8 cellular contexts compared by ENCODE assay signal in the genomic region with DNA sequence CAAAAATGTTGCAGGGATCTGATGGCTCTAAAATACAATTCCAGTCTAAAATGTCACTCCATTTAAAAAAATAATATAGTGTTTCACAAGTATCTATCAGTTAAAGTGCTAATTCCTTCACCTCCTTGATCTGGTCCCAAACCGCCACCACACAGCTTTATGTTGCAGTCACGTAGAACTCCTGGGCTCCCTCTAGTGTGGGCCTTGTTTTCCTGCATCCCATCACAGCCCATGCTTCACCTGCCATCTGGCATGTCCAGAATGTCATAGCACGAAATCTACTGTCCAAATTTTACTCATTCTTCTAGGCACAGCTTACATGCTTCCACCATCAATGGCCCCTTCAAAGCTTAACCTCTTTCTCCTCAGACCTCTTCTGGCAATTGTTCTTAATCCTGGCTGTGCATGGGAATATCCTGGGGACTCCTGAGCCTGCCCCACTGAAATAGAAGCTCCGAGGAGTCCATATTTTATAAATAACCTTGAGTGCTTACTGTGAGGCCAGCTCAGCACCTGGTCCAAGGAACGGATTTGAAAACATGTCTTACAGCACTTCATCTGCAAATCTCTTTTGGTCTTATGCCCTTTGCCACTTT. TPM values are rescaled to one million over a fixed set of nuclear protein-coding genes. Genes with fewer than 3 reads are reported as not detected.
DNase-seq lines count a peak whose midpoint lies in the region; ATAC-seq and TF ChIP-seq lines count a peak whose summit lies in the region.

No MANE protein-coding gene starts in this region.

- H3K4me3 ChIP-seq in fibroblast of mammary gland (ENCODE audit: control insufficient read depth, low read depth, low read length) (no peak overlapping the region), coronary artery (no peak overlapping the region)

- DNase-seq in activated T-cell treated with anti-CD3 and anti-CD28 coated beads for 48 hours (ENCODE audit: low read depth), result peak; percentile 8
- DNase-seq in activated T-cell treated with anti-CD3 and anti-CD28 coated beads, Interleukin-2, amount 50 U/mL, for 24 hours, result no peak
- DNase-seq in NCI-H82 (lab: John Stamatoyannopoulos, UW), result peak; percentile 86
- peak; percentile 35 for DNase-seq in fibroblast of mammary gland (ENCODE audit: low read depth)
- no peak for DNase-seq in type B pancreatic cell (ENCODE audit: extremely low spot score, unreplicated experiment)
- DNase-seq in coronary artery (ENCODE audit: low spot score), result no peak
- no peak for DNase-seq in epidermal melanocyte (ENCODE audit: insufficient read length, low spot score)

- H3K9me3 Mint-ChIP-seq in activated T-cell treated with anti-CD3 and anti-CD28 coated beads, Interleukin-2, amount 50 U/mL, for 24 hours, result no peaks in the 10 kb centered on the region
- peaks cover 12% of the 10 kb centered on the region for H3K9me3 Mint-ChIP-seq in type B pancreatic cell

- ATAC-seq in HG02870 (IDR thresholded peaks at IDR 0.05; ENCODE audit: unreplicated experiment), result peak; percentile 74

- H3K27ac Mint-ChIP-seq in activated T-cell treated with anti-CD3 and anti-CD28 coated beads, Interleukin-2, amount 50 U/mL, for 24 hours, result no peak overlapping the region
- H3K27ac Mint-ChIP-seq in type B pancreatic cell, result no peak overlapping the region

- no peak overlapping the region for H3K4me3 Mint-ChIP-seq in activated T-cell treated with anti-CD3 and anti-CD28 coated beads, Interleukin-2, amount 50 U/mL, for 24 hours
- no peak overlapping the region for H3K4me3 Mint-ChIP-seq in type B pancreatic cell

- no peaks in the 10 kb centered on the region for H3K4me1 Mint-ChIP-seq in activated T-cell treated with anti-CD3 and anti-CD28 coated beads, Interleukin-2, amount 50 U/mL, for 24 hours (ENCODE audit: low read depth)
- no peaks in the 10 kb centered on the region for H3K4me1 Mint-ChIP-seq in type B pancreatic cell (ENCODE audit: unreplicated experiment)

- H3K36me3 Mint-ChIP-seq in activated T-cell treated with anti-CD3 and anti-CD28 coated beads, Interleukin-2, amount 50 U/mL, for 24 hours (ENCODE audit: low read depth), result no peaks in the 10 kb centered on the region
- H3K36me3 Mint-ChIP-seq in type B pancreatic cell, result no peaks in the 10 kb centered on the region

- peaks cover 8% of the 10 kb centered on the region for H3K27me3 Mint-ChIP-seq in activated T-cell treated with anti-CD3 and anti-CD28 coated beads, Interleukin-2, amount 50 U/mL, for 24 hours
- peaks cover 3% of the 10 kb centered on the region for H3K27me3 Mint-ChIP-seq in type B pancreatic cell

- no peak overlapping the region for H3K27ac ChIP-seq in coronary artery

- TF ChIP-seq CTCF in fibroblast of mammary gland (conservative IDR thresholded peaks at IDR 0.05; ENCODE audit: control insufficient read depth, insufficient read depth, low read depth, low read length) (peak; percentile 64), type B pancreatic cell (conservative IDR thresholded peaks at IDR 0.05) (peak; percentile 72), coronary artery (IDR thresholded peaks at IDR 0.05) (no peak)

RNA-seq across cellular contexts. Expression of a gene that starts 15.5 kb away (rescaled TPM):
- 0.76 and 1.3 TPM in 2 replicates for total RNA-seq in type B pancreatic cell (ENCODE audit: low replicate concordance)

RNA-seq across cellular contexts. Expression of a gene that starts 50.9 kb away (rescaled TPM):
- total RNA-seq in type B pancreatic cell (ENCODE audit: low replicate concordance), result 0.46 and 0.64 TPM in 2 replicates

Comparison
In these comparisons a context has a peak if more than half of its experiments do, and no peak if none do; other contexts are left out.
1. DNase-seq: peak in activated T-cell treated with anti-CD3 and anti-CD28 coated beads for 48 hours (single experiment), NCI-H82 (single experiment) and fibroblast of mammary gland (single experiment); none in activated T-cell treated with anti-CD3 and anti-CD28 coated beads, Interleukin-2, amount 50 U/mL, for 24 hours (single experiment), type B pancreatic cell (single experiment), coronary artery (single experiment) and epidermal melanocyte (single experiment).